Comparison of ENCODE assay signal across 8 cellular contexts in the genomic region with DNA sequence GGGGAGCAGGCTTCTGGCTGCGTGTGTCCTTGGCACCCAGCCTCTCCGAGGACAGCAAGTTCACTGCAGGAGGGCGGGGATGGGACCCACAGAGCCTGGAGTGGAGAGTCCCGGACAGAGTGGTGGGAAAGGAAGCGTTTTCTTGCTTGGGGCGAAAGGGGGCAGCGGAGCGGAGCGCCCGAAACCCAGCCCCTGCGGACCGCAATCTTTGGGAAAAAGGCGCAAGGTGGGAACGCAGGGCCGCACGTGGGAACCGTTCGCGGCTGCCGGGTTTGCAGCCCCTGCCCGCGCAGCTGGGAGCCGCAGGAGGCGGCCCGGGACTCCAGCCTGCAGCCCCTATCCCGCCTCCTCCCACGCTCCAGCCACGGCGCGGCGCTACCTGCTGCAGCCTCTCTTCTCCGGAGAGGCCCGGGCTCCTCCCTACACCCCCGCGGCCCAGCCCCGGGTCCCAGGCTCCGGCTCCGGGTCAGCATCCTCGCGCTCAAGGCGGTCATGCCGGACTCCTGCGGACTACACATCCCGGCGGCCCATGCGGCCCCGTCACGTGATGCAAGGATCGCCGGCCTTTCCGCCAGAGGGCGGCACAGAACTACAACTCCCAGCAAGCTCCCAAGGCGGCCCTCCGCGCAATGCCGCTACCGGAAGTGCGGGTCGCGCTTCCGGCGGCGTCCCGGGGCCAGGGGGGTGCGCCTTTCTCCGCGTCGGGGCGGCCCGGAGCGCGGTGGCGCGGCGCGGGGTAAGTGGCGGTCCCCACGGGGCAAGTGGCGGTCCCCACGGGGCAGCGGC. TPM values are rescaled to one million over a fixed set of nuclear protein-coding genes. Genes with fewer than 3 reads are reported as not detected.
DNase-seq lines count a peak whose midpoint lies in the region; ATAC-seq and TF ChIP-seq lines count a peak whose summit lies in the region.

A gene (minus strand): TSS at position 505 of the 786 bp plus-strand sequence. CDS start 11 bp downstream, at position 494.
A gene (plus strand): TSS at position 656 of the 786 bp plus-strand sequence. CDS start 631 bp downstream, outside the sequence.

- peak; percentile 92 for ATAC-seq in HG02763 (IDR thresholded peaks at IDR 0.05; ENCODE audit: unreplicated experiment)
- ATAC-seq in T-cell (replicated peaks in 1 of 4) = peak; percentile 94 to 96 (median 96)
- ATAC-seq in left cardiac atrium = peak; percentile 95 to 97

- TF ChIP-seq CTCF in GM12875 (IDR thresholded peaks at IDR 0.05; ENCODE audit: borderline replicate concordance, insufficient read depth, low read depth, low read length) = no peak
- peak; percentile 17 to 72 (median 34) for TF ChIP-seq CTCF in adrenal gland (IDR thresholded peaks at IDR 0.05)
- peak; percentile 24 for TF ChIP-seq CTCF in progenitor cell of endocrine pancreas (IDR thresholded peaks at IDR 0.05; ENCODE audit: unreplicated experiment)

- TF ChIP-seq POLR2A in adrenal gland (IDR thresholded peaks at IDR 0.05) = peak; percentile 22 to 26

- H3K9me3 ChIP-seq in adrenal gland (replicated peaks in 1 of 3) = no peaks in the 10 kb centered on the region

- POLR2A ChIA-PET in T-cell (lab: Charles Lee) = interaction anchor here in 1 of 2 donors (0.5 to 1.0 kb wide), 2 partner anchors 15 to 108 kb away, joined by 6 to 7 read pairs; a partner anchor contains a TSS

- H3K27me3 ChIP-seq in adrenal gland = no peaks in the 10 kb centered on the region

- peak within 1 kb of the TSS in 3 of 5 donors; percentile 40 to 81 (median 52) for H3K27ac ChIP-seq in adrenal gland

- H3K4me3 Mint-ChIP-seq in T-cell (peak within 1 kb of the TSS; percentile 90 to 92 (median 90)), progenitor cell of endocrine pancreas (ENCODE audit: low read depth) (peak within 1 kb of the TSS; percentile 88)

- H3K36me3 ChIP-seq in adrenal gland (replicated peaks in 1 of 2) = peaks cover 0 to 17% of the 10 kb centered on the region in 2 donors

- H3K9me3 Mint-ChIP-seq in T-cell (no peaks in the 10 kb centered on the region), progenitor cell of endocrine pancreas (ENCODE audit: low read depth) (no peaks in the 10 kb centered on the region)

- H3K27me3 Mint-ChIP-seq in T-cell (no peaks in the 10 kb centered on the region), progenitor cell of endocrine pancreas (no peaks in the 10 kb centered on the region)

- intact Hi-C loops in adrenal gland (cut with DNase I) (no loop called here), left cardiac atrium (cut with DNase I) (no loop called here)

- H3K27ac Mint-ChIP-seq in T-cell (peak within 1 kb of the TSS; percentile 23 to 71), progenitor cell of endocrine pancreas (peak within 1 kb of the TSS; percentile 74)

- DNase-seq in NCI-H1436 treated with DMSO at 0.1 percent for 48 hours (lab: John Stamatoyannopoulos, UW) (peak; percentile 66), T-cell (peak; percentile 79 to 93 (median 86)), adrenal gland (peak; percentile 96 to 99 (median 97)), left cardiac atrium (peak; percentile 98), progenitor cell of endocrine pancreas (ENCODE audit: low spot score, unreplicated experiment) (peak; percentile 96), ureter (ENCODE audit: low spot score) (peak; percentile 97)

- H3K4me1 ChIP-seq in adrenal gland (replicated peaks in 1 of 2) = peaks cover 6 to 18% of the 10 kb centered on the region in 2 donors

- H3K36me3 Mint-ChIP-seq in T-cell (peaks cover 4% of the 10 kb centered on the region), progenitor cell of endocrine pancreas (ENCODE audit: insufficient read depth) (peaks cover 1% of the 10 kb centered on the region)

- peak within 1 kb of the TSS; percentile 87 for H3K4me3 ChIP-seq in GM12875 (ENCODE audit: low read depth, low read length)
- H3K4me3 ChIP-seq in adrenal gland = peak within 1 kb of the TSS; percentile 9 to 92 (median 75)

- WGBS in adrenal gland, 4 donors = 0 to 1% (median 0%) methylated on average over 15 to 81 of the region's 81 CpGs

- CTCF ChIA-PET in T-cell (lab: Charles Lee) = interaction anchor here in 1 of 2 donors (0.8 to 1.3 kb wide), 3 partner anchors 25 to 108 kb away, joined by 3 to 12 read pairs (median 6); a partner anchor contains a TSS

- H3K4me1 Mint-ChIP-seq in T-cell (peaks cover 20 to 23% (median 20%) of the 10 kb centered on the region in 3 donors), progenitor cell of endocrine pancreas (ENCODE audit: low read depth) (peaks cover 11% of the 10 kb centered on the region)

RNA-seq across cellular contexts. Expression of the first gene that starts in this region (rescaled TPM):
- 10 to 100 TPM in 3 of 5 donors, 1 to 10 TPM in 2; 5.8 to 24.1 (median 18.3) TPM for total RNA-seq in T-cell
- total RNA-seq in adrenal gland = 10 to 100 TPM in 6 of 8 donors, 1 to 10 TPM in 2; 7.9 to 29.3 (median 14.4) TPM
- 10 to 100 TPM in 2 of 3 donors, 1 to 10 TPM in 1; 1.5 to 36.6 (median 34.3) TPM for polyA plus RNA-seq in adrenal gland
- total RNA-seq in left cardiac atrium = 10 to 100 TPM in 1 of 2 donors, 1 to 10 TPM in 1; 5.7 to 16.6 TPM
- total RNA-seq in progenitor cell of endocrine pancreas = 24.2 and 28.1 TPM in 2 replicates
- 11.8 TPM for total RNA-seq in ureter

RNA-seq across cellular contexts. Expression of the second gene that starts in this region (rescaled TPM):
- total RNA-seq in T-cell (100 to 1,000 TPM; 134 to 181 (median 161) TPM), adrenal gland (100 to 1,000 TPM in 2 of 8 donors, 10 to 100 TPM in 6; 44.7 to 148 (median 92.6) TPM), left cardiac atrium (10 to 100 TPM; 54.3 to 73.4 TPM), progenitor cell of endocrine pancreas (241 and 253 TPM in 2 replicates), ureter (178 TPM)
- 100 to 1,000 TPM in 2 of 3 donors, 10 to 100 TPM in 1; 56.9 to 333 (median 105) TPM for polyA plus RNA-seq in adrenal gland

Comparison
In these comparisons a context has a peak if more than half of its experiments do, and no peak if none do; other contexts are left out.
1. Peak in every context shown above with its lines: DNase-seq, ATAC-seq, H3K4me3 ChIP-seq and H3K27ac ChIP-seq.